24 cellular contexts compared by ENCODE assay signal in genomic region chrX:34903316-34903715, GRCh38. TPM values are rescaled to one million over a fixed set of nuclear protein-coding genes. Genes with fewer than 3 reads are reported as not detected.
DNase-seq lines count a peak whose midpoint lies in the region; ATAC-seq, FAIRE-seq and TF ChIP-seq lines count a peak whose summit lies in the region.
"Had no signal": no experiment of that assay in that cellular context is flagged by ENCODE, and none has a peak within 500 bp of the region (broad histone marks: within the 10 kb centered on the region; RNA-seq: fewer than 3 reads in every experiment).

No MANE protein-coding gene starts in this region.

- no peaks in the 10 kb centered on the region for H3K9me3 ChIP-seq in astrocyte (ENCODE audit: insufficient read depth, low read depth, low read length)
- H3K9me3 ChIP-seq in kidney (ENCODE audit: control insufficient read depth in 1 of 2, low read length in 2 of 2), result no peaks in the 10 kb centered on the region

- H3K4me1 Mint-ChIP-seq in astrocyte (ENCODE audit: low read depth, unreplicated experiment), result no peaks in the 10 kb centered on the region
- H3K4me1 Mint-ChIP-seq: CD8-positive, alpha-beta memory T cell had no signal

- H3K9ac ChIP-seq in astrocyte (ENCODE audit: low read length) (no peak overlapping the region), kidney (ENCODE audit: low read length in 2 of 2) (no peak overlapping the region)
- H3K9ac ChIP-seq: BLaER1 treated with 17β-estradiol and CSF1 and Interleukin-3, amounts not matched to agents 10 nM and 100 nM had no signal

- peak; percentile 97 for FAIRE-seq in astrocyte (lab: Jason Lieb, UNC)
- peak; percentile 62 for FAIRE-seq in kidney (lab: Jason Lieb, UNC)
- FAIRE-seq: GM12892, H1 had no signal

- no peaks in the 10 kb centered on the region for H3K79me2 ChIP-seq in astrocyte (ENCODE audit: insufficient read depth, low read length)

- intact Hi-C loops in kidney (cut with DNase I), result no loop called here

- no peak overlapping the region for H3K27ac Mint-ChIP-seq in astrocyte (ENCODE audit: unreplicated experiment)
- H3K27ac Mint-ChIP-seq: CD8-positive, alpha-beta memory T cell had no signal

- no peak for TF ChIP-seq CTCF in astrocyte (IDR thresholded peaks at IDR 0.05; ENCODE audit: insufficient read depth, low read depth, low read length)
- no peak for TF ChIP-seq CTCF in kidney (IDR thresholded peaks at IDR 0.05; ENCODE audit: borderline replicate concordance, extremely low read depth, insufficient read depth)

- no peaks in the 10 kb centered on the region for H3K9me3 Mint-ChIP-seq in astrocyte (ENCODE audit: unreplicated experiment)

- no peaks in the 10 kb centered on the region for H3K27me3 Mint-ChIP-seq in astrocyte (ENCODE audit: low read depth, unreplicated experiment)
- H3K27me3 Mint-ChIP-seq: CD8-positive, alpha-beta memory T cell had no signal

- no peaks in the 10 kb centered on the region for H3K36me3 ChIP-seq in astrocyte (ENCODE audit: insufficient read depth, low read length)
- H3K36me3 ChIP-seq in kidney (ENCODE audit: control insufficient read depth in 1 of 2, insufficient read depth in 2 of 2, low read length in 2 of 2), result no peaks in the 10 kb centered on the region
- H3K36me3 ChIP-seq: BLaER1 treated with 17β-estradiol and CSF1 and Interleukin-3, amounts not matched to agents 10 nM and 100 nM had no signal

- H3K4me2 ChIP-seq in astrocyte (ENCODE audit: low read length), result peak overlapping the region; percentile 50
- H3K4me2 ChIP-seq: BLaER1 treated with 17β-estradiol and CSF1 and Interleukin-3, amounts not matched to agents 10 nM and 100 nM had no signal

- no peaks in the 10 kb centered on the region for H3K36me3 Mint-ChIP-seq in astrocyte (ENCODE audit: low read depth, unreplicated experiment)
- H3K36me3 Mint-ChIP-seq: CD8-positive, alpha-beta memory T cell had no signal

- no peak overlapping the region for H2AFZ ChIP-seq in astrocyte (ENCODE audit: low read depth, low read length)

- H3K27ac ChIP-seq in astrocyte (ENCODE audit: low read depth, low read length) (peak overlapping the region; percentile 26), kidney (ENCODE audit: low read depth in 2 of 2, low read length in 2 of 2) (no peak overlapping the region)
- H3K27ac ChIP-seq: BLaER1 treated with 17β-estradiol and CSF1 and Interleukin-3, amounts not matched to agents 10 nM and 100 nM had no signal

- no peak for ATAC-seq in GM18858 (IDR thresholded peaks at IDR 0.05; ENCODE audit: unreplicated experiment)

- no peaks in the 10 kb centered on the region for H4K20me1 ChIP-seq in astrocyte (ENCODE audit: insufficient read depth, low read length)
- H4K20me1 ChIP-seq: BLaER1 treated with 17β-estradiol and CSF1 and Interleukin-3, amounts not matched to agents 10 nM and 100 nM had no signal

- DNase-seq in A172 (ENCODE audit: low spot score) (peak; percentile 10), HCEC 1CT (peak; percentile 32), astrocyte (ENCODE audit: low read depth) (peak; percentile 2), kidney (no peak), NCI-H1436 (lab: John Stamatoyannopoulos, UW) (no peak), occipital lobe (lab: John Stamatoyannopoulos, UW) (no peak), epidermal melanocyte (ENCODE audit: insufficient read length, low spot score) (no peak)
- DNase-seq: 8988T; CD8-positive, alpha-beta memory T cell; DMS79 treated with DMSO at 0.1 percent for 48 hours; GF-D8; Karpas-422; NCI-H1930; NCI-H446; NCI-H69; NK-92 treated with Interleukin-12 subunit alpha and Interleukin-12 subunit beta, amount 100 ng/mL, for 24 hours; SHP77 treated with DMSO at 0.1 percent for 48 hours had no signal

- H3K4me1 ChIP-seq in astrocyte (ENCODE audit: insufficient read depth, low read length), result peaks cover 5% of the 10 kb centered on the region
- H3K4me1 ChIP-seq in kidney (ENCODE audit: control insufficient read depth in 1 of 2, insufficient read depth in 1 of 2, low read depth in 1 of 2, low read length in 2 of 2), result no peaks in the 10 kb centered on the region
- H3K4me1 ChIP-seq: BLaER1 treated with 17β-estradiol and CSF1 and Interleukin-3, amounts not matched to agents 10 nM and 100 nM had no signal

- H3K4me3 ChIP-seq in astrocyte (ENCODE audit: insufficient read depth, low read depth, low read length), result no peak overlapping the region
- H3K4me3 ChIP-seq in kidney (ENCODE audit: low read length in 2 of 2), result no peak overlapping the region
- H3K4me3 ChIP-seq: BLaER1 treated with 17β-estradiol and CSF1 and Interleukin-3, amounts not matched to agents 10 nM and 100 nM had no signal

- no peak overlapping the region for H3K4me3 Mint-ChIP-seq in astrocyte (ENCODE audit: unreplicated experiment)
- H3K4me3 Mint-ChIP-seq: CD8-positive, alpha-beta memory T cell had no signal

- no peaks in the 10 kb centered on the region for H3K27me3 ChIP-seq in astrocyte (ENCODE audit: insufficient read depth, low read length)

RNA-seq across cellular contexts. Expression of gene FAM47B, which starts 39.3 kb away (rescaled TPM):
- total RNA-seq in A172 (2014; rRNA removed; shearing (Covaris generic)), result not detected in 2 replicates
- total RNA-seq in astrocyte, result not detected in 2 replicates
- total RNA-seq in kidney, result not detected
- not detected for polyA plus RNA-seq in kidney (ENCODE audit: insufficient read depth, low read depth, low replicate concordance)
- not detected for total RNA-seq in occipital lobe
- total RNA-seq: CD8-positive, alpha-beta memory T cell; H1; HT-29; OCI-LY7; RPMI7951 had no signal
- polyA plus RNA-seq: CD8-positive, alpha-beta memory T cell; H1 had no signal

Comparison
In these comparisons a context has a peak if more than half of its experiments do, and no peak if none do; other contexts are left out.
1. DNase-seq: peak in A172 (single experiment), HCEC 1CT (single experiment) and astrocyte (single experiment); none in kidney (single experiment), NCI-H1436 (single experiment), occipital lobe (single experiment) and epidermal melanocyte (single experiment).